In genomic region chr11:130108671-130109070, GRCh38 we compare ENCODE assay signal across 2 cellular contexts. TPM values are rescaled to one million over a fixed set of nuclear protein-coding genes. Genes with fewer than 3 reads are reported as not detected.
"Had no signal": no experiment of that assay in that cellular context is flagged by ENCODE, and none has a peak within 500 bp of the region (broad histone marks: within the 10 kb centered on the region; RNA-seq: fewer than 3 reads in every experiment).

No MANE protein-coding gene starts in this region.

RNA-seq across cellular contexts. Expression of gene ST14, which starts 50.9 kb away (rescaled TPM):
- total RNA-seq: GM23248, HFFc6 had no signal
- polyA plus RNA-seq: GM23248 had no signal
